20 cellular contexts compared by ENCODE assay signal in the genomic region with DNA sequence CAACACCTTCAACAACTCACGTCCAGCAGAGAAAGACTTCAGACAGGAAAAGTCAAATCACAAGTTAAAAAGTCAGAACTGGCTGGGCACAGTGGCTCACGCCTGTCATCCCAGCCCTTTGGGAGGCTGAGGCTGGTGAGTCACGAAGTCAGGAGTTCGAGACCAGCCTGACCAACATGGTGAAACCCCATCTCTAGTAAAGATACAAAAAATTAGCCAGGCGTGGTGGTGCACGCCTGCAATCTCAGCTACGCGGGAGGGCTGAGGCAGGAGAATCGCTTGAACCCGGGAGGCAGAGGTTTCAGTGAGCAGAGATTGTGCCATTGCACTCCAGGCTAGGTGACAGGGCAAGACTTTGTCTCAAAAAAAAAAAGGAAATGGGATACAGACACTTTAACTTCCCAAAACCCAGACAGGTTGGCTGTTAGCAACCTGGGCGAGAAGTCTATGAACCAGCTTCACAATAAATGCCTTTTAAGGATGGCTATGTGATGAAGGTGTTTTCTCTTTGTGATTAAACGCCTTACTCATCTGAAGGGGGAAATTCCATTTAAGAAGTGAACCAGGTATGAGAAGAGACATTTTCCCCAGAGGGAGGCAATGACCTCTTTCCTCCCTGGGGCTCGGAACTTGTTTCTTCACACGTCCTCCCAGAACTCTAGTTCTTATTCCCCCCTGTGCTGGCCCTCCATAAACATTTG.
A peak's percentile ranks its signal among the peaks of the same experiment; 100 is the strongest.
DNase-seq lines count a peak whose midpoint lies in the region; ATAC-seq and TF ChIP-seq lines count a peak whose summit lies in the region.
"Had no signal": no experiment of that assay in that cellular context is flagged by ENCODE, and none has a peak within 500 bp of the region (broad histone marks: within the 10 kb centered on the region; RNA-seq: fewer than 3 reads in every experiment).

No MANE protein-coding gene starts in this region.

- H3K9me3 ChIP-seq in HUES48 (ENCODE audit: control insufficient read depth, insufficient read depth, low read length) (no peaks in the 10 kb centered on the region), iPS-20b (ENCODE audit: insufficient read depth, low read depth, low read length) (no peaks in the 10 kb centered on the region)
- no peaks in the 10 kb centered on the region for H3K9me3 ChIP-seq in CD8-positive, alpha-beta T cell (ENCODE audit: low read length)
- H3K9me3 ChIP-seq: neutrophil, suprapubic skin had no signal

- H3K36me3 ChIP-seq in HUES48 (ENCODE audit: control insufficient read depth, insufficient read depth, low read length) (no peaks in the 10 kb centered on the region), iPS-20b (ENCODE audit: insufficient read depth, low read depth, low read length) (no peaks in the 10 kb centered on the region)
- no peaks in the 10 kb centered on the region for H3K36me3 ChIP-seq in CD8-positive, alpha-beta T cell (ENCODE audit: insufficient read depth, low read length)
- H3K36me3 ChIP-seq: neutrophil, suprapubic skin had no signal

- intact Hi-C loops in CD8-positive, alpha-beta T cell (cut with DNase I, micrococcal nuclease): no loop called here

- peaks cover 7% of the 10 kb centered on the region for H3K27me3 Mint-ChIP-seq in activated naive CD8-positive, alpha-beta T cell treated with anti-CD3 and anti-CD28 coated beads, Interleukin-2, amount 50 U/mL, for 24 hours
- H3K27me3 Mint-ChIP-seq in activated naive CD8-positive, alpha-beta T cell treated with anti-CD3 and anti-CD28 coated beads for 36 hours: peaks cover 5% of the 10 kb centered on the region
- no peaks in the 10 kb centered on the region for H3K27me3 Mint-ChIP-seq in stimulated activated memory B cell treated with anti-CD40 and anti-IgM and Interleukin-4, amounts not matched to agents 10 μg/mL and 1 μg/mL and 100 μg/mL, for 72 hours
- H3K27me3 Mint-ChIP-seq in CD8-positive, alpha-beta T cell (ENCODE audit: low read depth): peaks cover 3% of the 10 kb centered on the region

- no peaks in the 10 kb centered on the region for H3K9me3 Mint-ChIP-seq in activated naive CD8-positive, alpha-beta T cell treated with anti-CD3 and anti-CD28 coated beads, Interleukin-2, amount 50 U/mL, for 24 hours
- H3K9me3 Mint-ChIP-seq in activated naive CD8-positive, alpha-beta T cell treated with anti-CD3 and anti-CD28 coated beads for 36 hours: no peaks in the 10 kb centered on the region
- no peaks in the 10 kb centered on the region for H3K9me3 Mint-ChIP-seq in stimulated activated memory B cell treated with anti-CD40 and anti-IgM and Interleukin-4, amounts not matched to agents 10 μg/mL and 1 μg/mL and 100 μg/mL, for 72 hours
- no peaks in the 10 kb centered on the region for H3K9me3 Mint-ChIP-seq in CD8-positive, alpha-beta T cell

- no peaks in the 10 kb centered on the region for H3K36me3 Mint-ChIP-seq in activated naive CD8-positive, alpha-beta T cell treated with anti-CD3 and anti-CD28 coated beads, Interleukin-2, amount 50 U/mL, for 24 hours (ENCODE audit: low read depth)
- H3K36me3 Mint-ChIP-seq in activated naive CD8-positive, alpha-beta T cell treated with anti-CD3 and anti-CD28 coated beads for 36 hours: no peaks in the 10 kb centered on the region
- no peaks in the 10 kb centered on the region for H3K36me3 Mint-ChIP-seq in stimulated activated memory B cell treated with anti-CD40 and anti-IgM and Interleukin-4, amounts not matched to agents 10 μg/mL and 1 μg/mL and 100 μg/mL, for 72 hours
- no peaks in the 10 kb centered on the region for H3K36me3 Mint-ChIP-seq in CD8-positive, alpha-beta T cell

- H3K4me3 Mint-ChIP-seq in activated naive CD8-positive, alpha-beta T cell treated with anti-CD3 and anti-CD28 coated beads, Interleukin-2, amount 50 U/mL, for 24 hours: no peak overlapping the region
- H3K4me3 Mint-ChIP-seq in activated naive CD8-positive, alpha-beta T cell treated with anti-CD3 and anti-CD28 coated beads for 36 hours: no peak overlapping the region
- no peak overlapping the region for H3K4me3 Mint-ChIP-seq in stimulated activated memory B cell treated with anti-CD40 and anti-IgM and Interleukin-4, amounts not matched to agents 10 μg/mL and 1 μg/mL and 100 μg/mL, for 72 hours
- no peak overlapping the region for H3K4me3 Mint-ChIP-seq in CD8-positive, alpha-beta T cell

- CTCF ChIA-PET in CD8-positive, alpha-beta T cell (lab: Charles Lee): no interaction called here

- no peaks in the 10 kb centered on the region for H3K27me3 ChIP-seq in HUES48 (ENCODE audit: control insufficient read depth, insufficient read depth, low read length)
- no peaks in the 10 kb centered on the region for H3K27me3 ChIP-seq in iPS-20b (ENCODE audit: insufficient read depth, low read length)
- H3K27me3 ChIP-seq in CD8-positive, alpha-beta T cell (ENCODE audit: insufficient read depth, low read length): no peaks in the 10 kb centered on the region
- H3K27me3 ChIP-seq: neutrophil, suprapubic skin had no signal

- no peak for DNase-seq in activated naive CD8-positive, alpha-beta T cell treated with anti-CD3 and anti-CD28 coated beads, Interleukin-2, amount 50 U/mL, for 24 hours
- no peak for DNase-seq in activated naive CD8-positive, alpha-beta T cell treated with anti-CD3 and anti-CD28 coated beads for 36 hours
- DNase-seq in cerebellar cortex (ENCODE audit: low spot score) (no peak), AG08396 (ENCODE audit: low spot score) (no peak)
- no peak for DNase-seq in CD8-positive, alpha-beta T cell
- DNase-seq: activated CD4-positive, alpha-beta T cell treated with anti-CD3 and anti-CD28 coated beads, Interleukin-2, amount 50 U/mL, for 1 hour; activated T-cell treated with anti-CD3 and anti-CD28 coated beads, Interleukin-2, amount 50 U/mL, for 48 hours; GF-D8; H7; hypothalamus; kidney glomerular epithelial cell; midbrain; NCI-H1092 treated with DMSO at 0.1 percent for 48 hours; PC-3 had no signal

- TF ChIP-seq CTCF in CD8-positive, alpha-beta T cell (IDR thresholded peaks at IDR 0.05): no peak

- H3K4me3 ChIP-seq in HUES48 (ENCODE audit: low read depth, low read length) (peak overlapping the region; percentile 26; the same call in 1 of the 2 replicates), iPS-20b (ENCODE audit: low read length) (no peak overlapping the region; the same call in 1 of the 2 replicates)
- H3K4me3 ChIP-seq in CD8-positive, alpha-beta T cell (ENCODE audit: low read depth, low read length): no peak overlapping the region
- H3K4me3 ChIP-seq: suprapubic skin had no signal

- H3K27ac Mint-ChIP-seq in activated naive CD8-positive, alpha-beta T cell treated with anti-CD3 and anti-CD28 coated beads, Interleukin-2, amount 50 U/mL, for 24 hours: no peak overlapping the region
- no peak overlapping the region for H3K27ac Mint-ChIP-seq in activated naive CD8-positive, alpha-beta T cell treated with anti-CD3 and anti-CD28 coated beads for 36 hours
- peak overlapping the region; percentile 86 for H3K27ac Mint-ChIP-seq in stimulated activated memory B cell treated with anti-CD40 and anti-IgM and Interleukin-4, amounts not matched to agents 10 μg/mL and 1 μg/mL and 100 μg/mL, for 72 hours
- H3K27ac Mint-ChIP-seq in CD8-positive, alpha-beta T cell: no peak overlapping the region

- H3K27ac ChIP-seq in HUES48 (ENCODE audit: low read depth, low read length) (peak overlapping the region; percentile 79), iPS-20b (ENCODE audit: low read length) (no peak overlapping the region)
- H3K27ac ChIP-seq in CD8-positive, alpha-beta T cell (ENCODE audit: low read depth, low read length): no peak overlapping the region
- H3K27ac ChIP-seq: neutrophil, suprapubic skin had no signal

- H3K4me1 ChIP-seq in HUES48 (ENCODE audit: control insufficient read depth, insufficient read depth, low read length) (peaks cover 28% of the 10 kb centered on the region), iPS-20b (ENCODE audit: insufficient read depth, low read length) (peaks cover 17% of the 10 kb centered on the region)
- no peaks in the 10 kb centered on the region for H3K4me1 ChIP-seq in CD8-positive, alpha-beta T cell (ENCODE audit: insufficient read depth, low read length)

- peak; percentile 33 for ATAC-seq in activated naive CD8-positive, alpha-beta T cell treated with anti-CD3 and anti-CD28 coated beads, Interleukin-2, amount 50 U/mL, for 24 hours
- ATAC-seq in stimulated activated memory B cell treated with anti-CD40 and anti-IgM and Interleukin-4, amounts not matched to agents 10 μg/mL and 1 μg/mL and 100 μg/mL, for 72 hours: peak; percentile 75
- no peak for ATAC-seq in CD8-positive, alpha-beta T cell
- ATAC-seq: PC-3, sciatic nerve had no signal

- POLR2A ChIA-PET in CD8-positive, alpha-beta T cell (lab: Charles Lee): no interaction called here

- H3K4me1 Mint-ChIP-seq in activated naive CD8-positive, alpha-beta T cell treated with anti-CD3 and anti-CD28 coated beads, Interleukin-2, amount 50 U/mL, for 24 hours: peaks cover 45% of the 10 kb centered on the region
- H3K4me1 Mint-ChIP-seq in activated naive CD8-positive, alpha-beta T cell treated with anti-CD3 and anti-CD28 coated beads for 36 hours: peaks cover 31% of the 10 kb centered on the region
- H3K4me1 Mint-ChIP-seq in stimulated activated memory B cell treated with anti-CD40 and anti-IgM and Interleukin-4, amounts not matched to agents 10 μg/mL and 1 μg/mL and 100 μg/mL, for 72 hours: peaks cover 51% of the 10 kb centered on the region
- no peaks in the 10 kb centered on the region for H3K4me1 Mint-ChIP-seq in CD8-positive, alpha-beta T cell (ENCODE audit: low read depth)

- H3K9ac ChIP-seq in HUES48 (ENCODE audit: low read depth, low read length) (no peak overlapping the region), iPS-20b (ENCODE audit: low read depth, low read length) (peak overlapping the region; percentile 6; the same call in 1 of the 2 replicates)
